1 cellular context compared by ENCODE assay signal in the genomic region with DNA sequence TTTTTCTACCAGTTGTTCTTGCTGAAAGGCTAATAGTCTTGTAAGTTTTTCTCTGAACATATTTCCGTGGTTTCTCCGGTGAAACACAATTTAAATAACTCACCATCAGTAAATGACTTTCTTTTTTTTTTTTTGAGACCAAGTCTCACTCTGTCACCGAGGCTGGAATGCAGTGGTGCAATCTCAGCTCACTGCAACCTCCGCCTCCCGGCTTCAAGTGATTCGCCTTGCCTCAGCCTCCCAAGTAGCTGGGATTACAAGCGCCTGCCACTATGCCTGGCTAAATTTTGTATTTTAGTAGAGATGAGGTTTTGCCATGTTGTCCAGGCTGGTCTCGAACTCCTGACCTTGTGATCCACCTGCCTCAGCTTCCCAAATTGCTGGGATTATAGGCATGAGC.
A peak's percentile ranks its signal among the peaks of the same experiment; 100 is the strongest.
TF ChIP-seq lines count a peak whose summit lies in the region.

No MANE protein-coding gene starts in this region.

TF ChIP-seq in IMR-90, 13 proteins besides CTCF, POLR2A, EP300 and RAD21:
- peak; percentile 45; the same call in 1 of the 2 replicates for TF ChIP-seq CEBPB (IDR thresholded peaks at IDR 0.05; ENCODE audit: low read depth, low read length)
TF ChIP-seq in IMR-90: peak in this region for 1; not testable (repeated sequence) for 12.
